11 cellular contexts compared by ENCODE assay signal in the genomic region with DNA sequence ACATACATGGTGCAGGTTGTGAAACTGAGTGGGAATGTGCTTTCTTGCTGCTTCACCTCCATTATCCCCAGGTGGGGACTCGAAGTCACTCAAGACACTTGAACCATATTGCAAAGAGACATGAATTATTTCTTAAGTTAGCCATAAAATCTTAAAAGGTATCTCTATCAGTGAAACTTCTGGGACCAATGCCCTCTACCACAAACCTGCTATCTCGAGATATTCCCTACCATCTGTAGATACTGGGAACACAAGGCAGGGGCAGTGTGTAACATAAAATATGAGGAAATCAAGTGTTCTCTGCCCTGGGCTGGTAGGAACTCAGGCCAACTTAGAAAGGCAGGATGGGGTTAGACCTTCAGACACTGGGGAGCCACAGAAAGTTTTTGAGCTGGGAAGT. TPM values are rescaled to one million over a fixed set of nuclear protein-coding genes. Genes with fewer than 3 reads are reported as not detected.
DNase-seq lines count a peak whose midpoint lies in the region; ATAC-seq, FAIRE-seq and TF ChIP-seq lines count a peak whose summit lies in the region.
"Had no signal": no experiment of that assay in that cellular context is flagged by ENCODE, and none has a peak within 500 bp of the region (broad histone marks: within the 10 kb centered on the region; RNA-seq: fewer than 3 reads in every experiment).

No MANE protein-coding gene starts in this region.

- H3K27me3 Mint-ChIP-seq in Calu3 (ENCODE audit: unreplicated experiment): no peaks in the 10 kb centered on the region
- peaks cover 3% of the 10 kb centered on the region for H3K27me3 Mint-ChIP-seq in activated T-helper 1 cell treated with anti-CD3 and anti-CD28 coated beads, Interleukin-12 subunit alpha, Interleukin-12 subunit beta, Interleukin-2, Interleukin-4 antibody, amounts not matched to agents 30 ng/mL and 10 ng/mL and 1 ng/mL, durations not matched to agents 14 hours and 24 hours and 36 hours (ENCODE audit: insufficient read depth)

- no peak overlapping the region for H4K8ac ChIP-seq in mesenchymal stem cell (ENCODE audit: low read length)

- BruUV-seq in Calu3 (replicated peaks; lab: Mats Ljungman, UMichigan): no TSS peak

- no peak for DNase-seq in Calu3
- no peak for DNase-seq in activated T-helper 1 cell treated with anti-CD3 and anti-CD28 coated beads, Interleukin-12 subunit alpha, Interleukin-12 subunit beta, Interleukin-2, Interleukin-4 antibody, amounts not matched to agents 30 ng/mL and 10 ng/mL and 1 ng/mL, durations not matched to agents 14 hours and 24 hours and 36 hours (ENCODE audit: low spot score)
- no peak for DNase-seq in mesenchymal stem cell
- no peak for DNase-seq in GM12892 (ENCODE audit: insufficient read length)
- no peak for DNase-seq in NCI-H2081 treated with DMSO at 0.1 percent for 48 hours (lab: John Stamatoyannopoulos, UW)
- no peak for DNase-seq in HCEC 1CT
- DNase-seq: activated CD4-positive, alpha-beta T cell treated with anti-CD3 and anti-CD28 coated beads, Interleukin-2, amount 50 U/mL, for 48 hours; amniotic stem cell; gastrocnemius medialis had no signal

- H3K4me1 ChIP-seq in BLaER1 treated with 17β-estradiol and CSF1 and Interleukin-3, amounts not matched to agents 10 nM and 100 nM: peaks cover 35 to 75% (median 56%) of the 10 kb centered on the region in 10 experiments
- H3K4me1 ChIP-seq in mesenchymal stem cell (ENCODE audit: control insufficient read depth, insufficient read depth, low read depth, low read length): peaks cover 18% of the 10 kb centered on the region

- no peaks in the 10 kb centered on the region for H3K9me3 Mint-ChIP-seq in Calu3 (ENCODE audit: low read depth, unreplicated experiment)
- H3K9me3 Mint-ChIP-seq in activated T-helper 1 cell treated with anti-CD3 and anti-CD28 coated beads, Interleukin-12 subunit alpha, Interleukin-12 subunit beta, Interleukin-2, Interleukin-4 antibody, amounts not matched to agents 30 ng/mL and 10 ng/mL and 1 ng/mL, durations not matched to agents 14 hours and 24 hours and 36 hours: no peaks in the 10 kb centered on the region

- H3K27me3 ChIP-seq in BLaER1 treated with 17β-estradiol and CSF1 and Interleukin-3, amounts not matched to agents 10 nM and 100 nM: no peaks in the 10 kb centered on the region
- H3K27me3 ChIP-seq in mesenchymal stem cell (ENCODE audit: control insufficient read depth in 1 of 2, insufficient read depth in 1 of 2, low read length in 2 of 2): no peaks in the 10 kb centered on the region
- H3K27me3 ChIP-seq: gastrocnemius medialis had no signal

- intact Hi-C loops in Calu3 (cut with micrococcal nuclease; ENCODE audit: unreplicated experiment): loop anchor here (5.0 kb wide), 2 partner anchors 150 to 485 kb away; no protein-coding TSS in a partner anchor
- intact Hi-C loops in activated T-helper 1 cell treated with anti-CD3 and anti-CD28 coated beads, Interleukin-12 subunit alpha, Interleukin-12 subunit beta, Interleukin-2, Interleukin-4 antibody, amounts not matched to agents 30 ng/mL and 10 ng/mL and 1 ng/mL, durations not matched to agents 14 hours and 24 hours and 36 hours (cut with micrococcal nuclease): loop anchor here (5.0 kb wide), 4 partner anchors 245 to 1090 kb away; a partner anchor contains a TSS

- H2BK5ac ChIP-seq in mesenchymal stem cell (ENCODE audit: low read depth, low read length, poor library complexity, severe bottlenecking): no peak overlapping the region

- H3K23ac ChIP-seq in mesenchymal stem cell (ENCODE audit: low read length in 2 of 2): no peak overlapping the region

- no peak overlapping the region for H3K14ac ChIP-seq in mesenchymal stem cell (ENCODE audit: low read length in 2 of 2)

- no peak overlapping the region for H2AFZ ChIP-seq in mesenchymal stem cell (ENCODE audit: low read depth, low read length)

- peaks cover 8% of the 10 kb centered on the region for H3K79me1 ChIP-seq in mesenchymal stem cell (replicated peaks; ENCODE audit: low read length, poor library complexity, severe bottlenecking)

- peaks cover 11 to 30% (median 28%) of the 10 kb centered on the region in 11 experiments; a peak in 17 of 22 replicates for H4K20me1 ChIP-seq in BLaER1 treated with 17β-estradiol and CSF1 and Interleukin-3, amounts not matched to agents 10 nM and 100 nM

- no peak for TF ChIP-seq POLR2A in GM12892 (IDR thresholded peaks at IDR 0.05; ENCODE audit: low read depth, low read length)

- H2AK5ac ChIP-seq in mesenchymal stem cell (ENCODE audit: low read length, severe bottlenecking): peak overlapping the region; percentile 67

- H3K4me1 Mint-ChIP-seq in Calu3 (ENCODE audit: low read depth, unreplicated experiment): peaks cover 39% of the 10 kb centered on the region
- peaks cover 67% of the 10 kb centered on the region for H3K4me1 Mint-ChIP-seq in activated T-helper 1 cell treated with anti-CD3 and anti-CD28 coated beads, Interleukin-12 subunit alpha, Interleukin-12 subunit beta, Interleukin-2, Interleukin-4 antibody, amounts not matched to agents 30 ng/mL and 10 ng/mL and 1 ng/mL, durations not matched to agents 14 hours and 24 hours and 36 hours (ENCODE audit: low read depth)

- H2BK12ac ChIP-seq in mesenchymal stem cell (ENCODE audit: low read length in 2 of 2): no peak overlapping the region

- H3K4me3 Mint-ChIP-seq in Calu3 (ENCODE audit: low read depth, unreplicated experiment): peak overlapping the region; percentile 87
- H3K4me3 Mint-ChIP-seq in activated T-helper 1 cell treated with anti-CD3 and anti-CD28 coated beads, Interleukin-12 subunit alpha, Interleukin-12 subunit beta, Interleukin-2, Interleukin-4 antibody, amounts not matched to agents 30 ng/mL and 10 ng/mL and 1 ng/mL, durations not matched to agents 14 hours and 24 hours and 36 hours: peak overlapping the region; percentile 90

- peaks cover 34% of the 10 kb centered on the region for H3K36me3 Mint-ChIP-seq in Calu3 (ENCODE audit: insufficient read depth, unreplicated experiment)
- peaks cover 16% of the 10 kb centered on the region for H3K36me3 Mint-ChIP-seq in activated T-helper 1 cell treated with anti-CD3 and anti-CD28 coated beads, Interleukin-12 subunit alpha, Interleukin-12 subunit beta, Interleukin-2, Interleukin-4 antibody, amounts not matched to agents 30 ng/mL and 10 ng/mL and 1 ng/mL, durations not matched to agents 14 hours and 24 hours and 36 hours (ENCODE audit: low read depth)

- no peak overlapping the region for H4K91ac ChIP-seq in mesenchymal stem cell (ENCODE audit: low read length)

- H3K9me3 ChIP-seq in BLaER1 treated with 17β-estradiol and CSF1 and Interleukin-3, amounts not matched to agents 10 nM and 100 nM (replicated peaks in 1 of 11): peaks cover 0 to 4% (median 0%) of the 10 kb centered on the region in 11 experiments; a peak in 1 of 22 replicates
- H3K9me3 ChIP-seq in mesenchymal stem cell (ENCODE audit: control insufficient read depth, low read length): no peaks in the 10 kb centered on the region
- H3K9me3 ChIP-seq: gastrocnemius medialis had no signal

- peak overlapping the region in 7 of 11 experiments; percentile 95 to 99 (median 99); a peak in 8 of 22 replicates for H3K27ac ChIP-seq in BLaER1 treated with 17β-estradiol and CSF1 and Interleukin-3, amounts not matched to agents 10 nM and 100 nM
- no peak overlapping the region for H3K27ac ChIP-seq in mesenchymal stem cell (ENCODE audit: low read length, poor library complexity, severe bottlenecking)

- H2BK15ac ChIP-seq in mesenchymal stem cell (ENCODE audit: low read depth, poor library complexity, severe bottlenecking): no peak overlapping the region

- H2BK120ac ChIP-seq in mesenchymal stem cell (ENCODE audit: low read depth, low read length): no peak overlapping the region

- CTCF ChIA-PET in Calu3 (lab: Charles Lee): no interaction called here

- ATAC-seq in GM21576 (IDR thresholded peaks at IDR 0.05; ENCODE audit: unreplicated experiment): no peak

- H3K4ac ChIP-seq in mesenchymal stem cell (ENCODE audit: low read depth in 1 of 2, low read length in 2 of 2): no peak overlapping the region

- H3K27ac Mint-ChIP-seq in Calu3 (ENCODE audit: unreplicated experiment): peak overlapping the region; percentile 95
- H3K27ac Mint-ChIP-seq in activated T-helper 1 cell treated with anti-CD3 and anti-CD28 coated beads, Interleukin-12 subunit alpha, Interleukin-12 subunit beta, Interleukin-2, Interleukin-4 antibody, amounts not matched to agents 30 ng/mL and 10 ng/mL and 1 ng/mL, durations not matched to agents 14 hours and 24 hours and 36 hours: peak overlapping the region; percentile 90

- peak overlapping the region; percentile 84 to 98 (median 95) for H3K4me2 ChIP-seq in BLaER1 treated with 17β-estradiol and CSF1 and Interleukin-3, amounts not matched to agents 10 nM and 100 nM
- no peak overlapping the region for H3K4me2 ChIP-seq in mesenchymal stem cell (ENCODE audit: low read length, poor library complexity, severe bottlenecking)

- TF ChIP-seq CTCF in Calu3 (IDR thresholded peaks at IDR 0.05; ENCODE audit: unreplicated experiment): no peak

- 100% methylated on average over 1 of the region's 2 CpGs for WGBS in mesenchymal stem cell

- 0 out of 20 replicates have a peak overlapping the region, but pooled peaks of 1 of the 10 experiments have one; percentile 75 for H3K4me3 ChIP-seq in BLaER1 treated with 17β-estradiol and CSF1 and Interleukin-3, amounts not matched to agents 10 nM and 100 nM
- no peak overlapping the region for H3K4me3 ChIP-seq in mesenchymal stem cell (ENCODE audit: insufficient read depth in 1 of 2, low read depth in 1 of 2, low read length in 2 of 2)

- peaks cover 0 to 46% (median 26%) of the 10 kb centered on the region in 11 experiments; a peak in 19 of 22 replicates for H3K36me3 ChIP-seq in BLaER1 treated with 17β-estradiol and CSF1 and Interleukin-3, amounts not matched to agents 10 nM and 100 nM
- peaks cover 0 to 2% of the 10 kb centered on the region in 2 experiments for H3K36me3 ChIP-seq in mesenchymal stem cell (ENCODE audit: control insufficient read depth in 1 of 2, insufficient read depth in 2 of 2, low read depth in 1 of 2, low read length in 2 of 2)
- H3K36me3 ChIP-seq: gastrocnemius medialis had no signal

- no peak for FAIRE-seq in GM12892 (lab: Jason Lieb, UNC)

- peak overlapping the region in 5 of 11 experiments; percentile 97 to 99 (median 98); a peak in 8 of 22 replicates for H3K9ac ChIP-seq in BLaER1 treated with 17β-estradiol and CSF1 and Interleukin-3, amounts not matched to agents 10 nM and 100 nM
- H3K9ac ChIP-seq in mesenchymal stem cell (ENCODE audit: low read length): peak overlapping the region; percentile 90

- H3K18ac ChIP-seq in mesenchymal stem cell (ENCODE audit: low read depth in 1 of 2, low read length in 2 of 2): no peak overlapping the region

RNA-seq across cellular contexts. Expression of a gene that starts 1.3 kb away (rescaled TPM):
- total RNA-seq in Calu3 (2022): 18.9 and 22.9 TPM in 2 replicates
- total RNA-seq in activated T-helper 1 cell treated with anti-CD3 and anti-CD28 coated beads, Interleukin-12 subunit alpha, Interleukin-12 subunit beta, Interleukin-2, Interleukin-4 antibody, amounts not matched to agents 30 ng/mL and 10 ng/mL and 1 ng/mL, durations not matched to agents 14 hours and 24 hours and 36 hours: 35.3 and 37.8 TPM in 2 replicates
- 10.5 TPM for polyA plus RNA-seq in mesenchymal stem cell (2013, experiment 1 of 2)
- 10.6 TPM for polyA plus RNA-seq in mesenchymal stem cell (2013, experiment 2 of 2)
- polyA plus RNA-seq in GM12892 (2012; ENCODE audit: missing spikeins): 172 TPM
